ENCODE assay signal across 22 cellular contexts in the genomic region with DNA sequence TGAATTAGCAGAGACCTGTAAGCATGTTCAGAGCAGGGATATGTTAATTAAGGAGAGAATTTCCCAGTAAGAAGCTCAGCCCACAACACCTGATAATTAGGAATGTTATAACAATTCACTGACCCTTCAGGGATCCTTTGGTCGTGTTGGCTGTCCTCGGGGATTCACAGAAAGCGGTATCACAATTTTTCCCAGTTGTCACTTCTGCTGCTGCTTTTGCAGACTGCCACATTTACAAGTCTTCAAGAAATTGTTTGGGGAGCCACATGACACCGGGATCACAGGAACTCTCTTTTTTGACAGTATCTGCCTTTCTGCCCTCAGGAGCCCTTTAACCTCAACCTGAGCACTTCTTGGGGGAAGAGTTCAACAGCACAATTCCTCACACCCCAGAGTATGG.
"Had no signal": no experiment of that assay in that cellular context is flagged by ENCODE, and none has a peak within 500 bp of the region (broad histone marks: within the 10 kb centered on the region; RNA-seq: fewer than 3 reads in every experiment).

No MANE protein-coding gene starts in this region.

- H3K4me1 Mint-ChIP-seq: natural killer cell; stimulated activated memory B cell treated with anti-CD40 and anti-IgM and Interleukin-4, amounts not matched to agents 10 μg/mL and 1 μg/mL and 100 μg/mL, for 72 hours; stimulated activated naive CD8-positive, alpha-beta T cell treated with anti-CD3 and anti-CD28 coated beads, Interleukin-15, amount 100 ng/mL, for 72 hours had no signal

- H3K36me3 Mint-ChIP-seq: natural killer cell; stimulated activated memory B cell treated with anti-CD40 and anti-IgM and Interleukin-4, amounts not matched to agents 10 μg/mL and 1 μg/mL and 100 μg/mL, for 72 hours; type B pancreatic cell had no signal

- H3K36me3 ChIP-seq: heart left ventricle, left ventricle myocardium inferior, neutrophil, ovary, right atrium auricular region, right lobe of liver, tibial nerve, uterus had no signal

- H3K27me3 Mint-ChIP-seq: progenitor cell of endocrine pancreas; stimulated activated naive CD8-positive, alpha-beta T cell treated with anti-CD3 and anti-CD28 coated beads, Interleukin-15, amount 100 ng/mL, for 72 hours; type B pancreatic cell had no signal

- H3K27ac ChIP-seq: heart left ventricle, left ventricle myocardium inferior, neutrophil, ovary, right atrium auricular region, right lobe of liver, tibial nerve, uterus had no signal

- H3K4me2 ChIP-seq: smooth muscle cell had no signal

- DNase-seq: heart left ventricle; left ventricle myocardium inferior; natural killer cell; occipital lobe; ovary; right lobe of liver; stimulated activated CD4-positive, alpha-beta T cell treated with anti-CD3 and anti-CD28 coated beads, Interleukin-1b, Interleukin-23, amount 100 ng/mL, for 48 hours; stimulated activated CD4-positive, alpha-beta T cell treated with anti-CD3 and anti-CD28 coated beads, Interleukin-2, amount 100 ng/mL, for 48 hours; stimulated activated CD4-positive, alpha-beta T cell treated with anti-CD3 and anti-CD28 coated beads, Interleukin-4, amount 100 ng/mL, for 4 hours; stimulated activated CD8-positive, alpha-beta memory T cell treated with anti-CD3 and anti-CD28 coated beads, Interleukin-4, amount 100 ng/mL, for 48 hours; stimulated activated naive CD4-positive, alpha-beta T cell treated with Interleukin-2 at 50 U/mL for 16 hours; stimulated activated naive CD8-positive, alpha-beta T cell treated with anti-CD3 and anti-CD28 coated beads, Interleukin-15, amount 100 ng/mL, for 72 hours; substantia nigra; uterus had no signal

- H3K27me3 ChIP-seq: heart left ventricle, neutrophil, ovary, right atrium auricular region, right lobe of liver, tibial nerve, uterus had no signal

- H3K27ac Mint-ChIP-seq: natural killer cell; progenitor cell of endocrine pancreas; stimulated activated memory B cell treated with anti-CD40 and anti-IgM and Interleukin-4, amounts not matched to agents 10 μg/mL and 1 μg/mL and 100 μg/mL, for 72 hours; stimulated activated naive CD8-positive, alpha-beta T cell treated with anti-CD3 and anti-CD28 coated beads, Interleukin-15, amount 100 ng/mL, for 72 hours; type B pancreatic cell had no signal

- H3K4me3 Mint-ChIP-seq: natural killer cell; stimulated activated memory B cell treated with anti-CD40 and anti-IgM and Interleukin-4, amounts not matched to agents 10 μg/mL and 1 μg/mL and 100 μg/mL, for 72 hours; stimulated activated naive CD8-positive, alpha-beta T cell treated with anti-CD3 and anti-CD28 coated beads, Interleukin-15, amount 100 ng/mL, for 72 hours; type B pancreatic cell had no signal

- H3K4me3 ChIP-seq: heart left ventricle, left ventricle myocardium inferior, lung, ovary, right atrium auricular region, right lobe of liver, smooth muscle cell, tibial nerve, uterus had no signal

- H3K9me3 Mint-ChIP-seq: natural killer cell; stimulated activated memory B cell treated with anti-CD40 and anti-IgM and Interleukin-4, amounts not matched to agents 10 μg/mL and 1 μg/mL and 100 μg/mL, for 72 hours; stimulated activated naive CD8-positive, alpha-beta T cell treated with anti-CD3 and anti-CD28 coated beads, Interleukin-15, amount 100 ng/mL, for 72 hours had no signal

- H3K9me3 ChIP-seq: heart left ventricle, left ventricle myocardium inferior, neutrophil, ovary, right atrium auricular region, right lobe of liver, tibial nerve, uterus had no signal

- ATAC-seq: heart left ventricle; natural killer cell; right lobe of liver; stimulated activated memory B cell treated with anti-CD40 and anti-IgM and Interleukin-4, amounts not matched to agents 10 μg/mL and 1 μg/mL and 100 μg/mL, for 72 hours; stimulated activated naive CD8-positive, alpha-beta T cell treated with anti-CD3 and anti-CD28 coated beads, Interleukin-15, amount 100 ng/mL, for 72 hours had no signal

- H3K4me1 ChIP-seq: left ventricle myocardium inferior, right atrium auricular region, right lobe of liver, uterus had no signal
